ENCODE assay signal across 19 cellular contexts in genomic region chr13:109567315-109567714, GRCh38.
A peak's percentile ranks its signal among the peaks of the same experiment; 100 is the strongest.
DNase-seq lines count a peak whose midpoint lies in the region; ATAC-seq and TF ChIP-seq lines count a peak whose summit lies in the region.
"Had no signal": no experiment of that assay in that cellular context is flagged by ENCODE, and none has a peak within 500 bp of the region (broad histone marks: within the 10 kb centered on the region; RNA-seq: fewer than 3 reads in every experiment).

No MANE protein-coding gene starts in this region.

- no TSS peak for BruUV-seq in IMR-90 (replicated peaks; lab: Mats Ljungman, UMichigan)

- no peak overlapping the region for H2AK5ac ChIP-seq in IMR-90 (ENCODE audit: low read depth, low read length)

- no peak overlapping the region for H2BK20ac ChIP-seq in IMR-90 (ENCODE audit: low read depth, low read length)

- no peaks in the 10 kb centered on the region for H3K9me3 ChIP-seq in IMR-90 (ENCODE audit: control insufficient read depth, insufficient read depth, low read length)

- peak; percentile 29 for DNase-seq in AG20443 (ENCODE audit: low spot score)
- DNase-seq in IMR-90 = no peak
- no peak for DNase-seq in chondrocyte (ENCODE audit: low spot score)
- DNase-seq in iris pigment epithelial cell (ENCODE audit: low read depth) = peak; percentile 16
- no peak for DNase-seq in NCI-H146 treated with DMSO at 0.1 percent for 48 hours (lab: John Stamatoyannopoulos, UW; ENCODE audit: unreplicated experiment)
- DNase-seq in activated gamma-delta T cell treated with Interleukin-2 at 50 U/mL for 16 hours = no peak
- DNase-seq in RPMI8226 = no peak
- DNase-seq: Calu3; CD4-positive, alpha-beta T cell; GOT3; KG1; NCI-H1105; NCI-H187 treated with DMSO at 0.1 percent for 48 hours; NCI-H446; NCI-H774; SHP77 had no signal

- WGBS in IMR-90 (ENCODE audit: extremely low coverage in 2 of 2, insufficient read length in 1 of 2), 2 experiments = no CpG with 5 or more reads among the region's 2 CpGs

- H3K9me1 ChIP-seq in IMR-90 (ENCODE audit: insufficient read depth, low read length) = no peaks in the 10 kb centered on the region

- no peak overlapping the region for H3K4me3 Mint-ChIP-seq in chondrocyte (ENCODE audit: unreplicated experiment)
- H3K4me3 Mint-ChIP-seq: CD4-positive, alpha-beta T cell had no signal

- H4K5ac ChIP-seq in IMR-90 (ENCODE audit: low read depth, low read length) = no peak overlapping the region

- H3K36me3 Mint-ChIP-seq in chondrocyte (ENCODE audit: low read depth) = no peaks in the 10 kb centered on the region

- no peak overlapping the region for H4K8ac ChIP-seq in IMR-90 (ENCODE audit: low read depth in 2 of 2, low read length in 2 of 2)

- H3K9ac ChIP-seq in IMR-90 (ENCODE audit: low read depth, low read length) = no peak overlapping the region

- no peaks in the 10 kb centered on the region for H3K27me3 Mint-ChIP-seq in chondrocyte (ENCODE audit: low read depth)
- H3K27me3 Mint-ChIP-seq: CD4-positive, alpha-beta T cell had no signal

- H3K4me1 Mint-ChIP-seq in chondrocyte (ENCODE audit: low read depth) = peaks cover 5% of the 10 kb centered on the region

- no peak overlapping the region for H3K56ac ChIP-seq in IMR-90 (ENCODE audit: extremely low read depth, insufficient read depth, low read length)

- no peak for TF ChIP-seq POLR2A in IMR-90 (IDR thresholded peaks at IDR 0.05; ENCODE audit: low read depth, low read length)

- H4K91ac ChIP-seq in IMR-90 (ENCODE audit: insufficient read depth, low read depth, low read length) = no peak overlapping the region

- ATAC-seq in IMR-90 (ENCODE audit: low read depth) (no peak), HG03442 (IDR thresholded peaks at IDR 0.05; ENCODE audit: unreplicated experiment) (no peak)
- ATAC-seq: Panc1 had no signal

- no peak overlapping the region for H2BK5ac ChIP-seq in IMR-90 (ENCODE audit: low read depth, low read length, poor library complexity, severe bottlenecking)

- intact Hi-C loops in IMR-90 (cut with micrococcal nuclease) = loop anchor here (5.0 kb wide), 2 partner anchors 420 to 605 kb away; no protein-coding TSS in a partner anchor

- H3K27me3 ChIP-seq in IMR-90 (ENCODE audit: control insufficient read depth, insufficient read depth, low read length) = peaks cover 11% of the 10 kb centered on the region

- no peak overlapping the region for H2AK9ac ChIP-seq in IMR-90 (replicated peaks; ENCODE audit: low read depth, low read length, poor library complexity)

- no peaks in the 10 kb centered on the region for H3K9me3 Mint-ChIP-seq in chondrocyte (ENCODE audit: low read depth)
- H3K9me3 Mint-ChIP-seq: CD4-positive, alpha-beta T cell had no signal

- H3K18ac ChIP-seq in IMR-90 (ENCODE audit: low read depth, low read length) = no peak overlapping the region

- H2BK15ac ChIP-seq in IMR-90 (ENCODE audit: low read depth, low read length) = no peak overlapping the region

- dilution Hi-C loops in IMR-90 (cut with HindIII; ENCODE audit: low sequenced_read_pairs, unreplicated experiment) = no loop called here

- no peak overlapping the region for H3K4me3 ChIP-seq in IMR-90 (ENCODE audit: insufficient read depth, low read depth, low read length)

- CTCF ChIA-PET in IMR-90 (lab: Yijun Ruan, JAX) = interaction anchor here (1.2 kb wide), 1 partner anchor 12 kb away, joined by 4 read pairs; no protein-coding TSS in a partner anchor

- no peaks in the 10 kb centered on the region for H3K4me1 ChIP-seq in IMR-90 (ENCODE audit: control insufficient read depth, insufficient read depth, low read length)

- no peaks in the 10 kb centered on the region for H3K79me1 ChIP-seq in IMR-90 (ENCODE audit: low read depth in 1 of 2, low read length in 2 of 2)

- H3K36me3 ChIP-seq in IMR-90 (ENCODE audit: control insufficient read depth, insufficient read depth, low read length) = no peaks in the 10 kb centered on the region

- no peak overlapping the region for H3K14ac ChIP-seq in IMR-90 (replicated peaks; ENCODE audit: low read depth, low read length)

- no peak overlapping the region for H3K27ac Mint-ChIP-seq in chondrocyte (ENCODE audit: unreplicated experiment)
- H3K27ac Mint-ChIP-seq: CD4-positive, alpha-beta T cell had no signal

- no peak overlapping the region for H3K4ac ChIP-seq in IMR-90 (ENCODE audit: low read depth, low read length)

- in situ Hi-C loops in IMR-90 (cut with MboI; ENCODE audit: low sequenced_read_pairs) = no loop called here

- H3K27ac ChIP-seq in IMR-90 (ENCODE audit: insufficient read depth, low read length) = no peak overlapping the region
- H3K27ac ChIP-seq: HL-60 had no signal

- TF ChIP-seq RAD21 in IMR-90 (IDR thresholded peaks at IDR 0.05; ENCODE audit: low read length) = peak; percentile 34

- no peak overlapping the region for H3K23ac ChIP-seq in IMR-90 (ENCODE audit: low read depth, low read length)

- peak; percentile 34 for TF ChIP-seq CTCF in IMR-90 (conservative IDR thresholded peaks at IDR 0.05; ENCODE audit: low read depth, low read length)
- peak; percentile 28 for TF ChIP-seq CTCF in chondrocyte (IDR thresholded peaks at IDR 0.05)

- POLR2A ChIA-PET in IMR-90 (lab: Charles Lee; ENCODE audit: unreplicated experiment) = no interaction called here

- H3K4me2 ChIP-seq in IMR-90 (ENCODE audit: low read depth, low read length) = no peak overlapping the region

- no peak overlapping the region for H2BK120ac ChIP-seq in IMR-90 (ENCODE audit: low read depth, low read length)

- no peak overlapping the region for H2AFZ ChIP-seq in IMR-90 (replicated peaks; ENCODE audit: low read length, poor library complexity)

- H4K20me1 ChIP-seq in IMR-90 (ENCODE audit: insufficient read depth, low read length) = no peaks in the 10 kb centered on the region

TF ChIP-seq in IMR-90, 13 proteins besides CTCF, POLR2A, EP300 and RAD21:
- TF ChIP-seq NFE2L2 (IDR thresholded peaks at IDR 0.05; ENCODE audit: low read depth, low read length) (no peak), SMC3 (IDR thresholded peaks at IDR 0.05; ENCODE audit: low read depth, low read length) (peak; percentile 42)

Comparison
In these comparisons a context has a peak if more than half of its experiments do, and no peak if none do; other contexts are left out.
1. DNase-seq: peak in AG20443 (single experiment) and iris pigment epithelial cell (single experiment); none in IMR-90 (single experiment), chondrocyte (single experiment), NCI-H146 treated with DMSO at 0.1 percent for 48 hours (single experiment), activated gamma-delta T cell treated with Interleukin-2 at 50 U/mL for 16 hours (single experiment) and RPMI8226 (single experiment).